Comparison of ENCODE assay signal across 15 cellular contexts in genomic region chr2:158391876-158392275, GRCh38.
DNase-seq lines count a peak whose midpoint lies in the region; ATAC-seq and TF ChIP-seq lines count a peak whose summit lies in the region.
"Had no signal": no experiment of that assay in that cellular context is flagged by ENCODE, and none has a peak within 500 bp of the region (broad histone marks: within the 10 kb centered on the region; RNA-seq: fewer than 3 reads in every experiment).

No MANE protein-coding gene starts in this region.

- no peak for DNase-seq in CD8-positive, alpha-beta T cell
- DNase-seq in GM10266 (ENCODE audit: extremely low spot score), result peak; percentile 7
- DNase-seq in SW 1271 (lab: John Stamatoyannopoulos, UW), result peak; percentile 19 to 20
- DNase-seq in iris pigment epithelial cell (ENCODE audit: low read depth), result peak; percentile 69
- DNase-seq: activated B cell treated with CpG ODN at 0.5 μM for 24 hours, DND-41, hypothalamus, mesendoderm, right cardiac atrium, SJCRH30 had no signal

- no peaks in the 10 kb centered on the region for H3K4me1 ChIP-seq in CD8-positive, alpha-beta T cell (ENCODE audit: insufficient read depth, low read length)
- H3K4me1 ChIP-seq: SJCRH30 had no signal

- intact Hi-C loops in CD8-positive, alpha-beta T cell (cut with DNase I, micrococcal nuclease), result no loop called here

- peak overlapping the region; percentile 14 for H3K27ac Mint-ChIP-seq in CD8-positive, alpha-beta T cell
- H3K27ac Mint-ChIP-seq in stimulated activated memory B cell treated with anti-CD40 and anti-IgM and Interleukin-4, amounts not matched to agents 10 μg/mL and 1 μg/mL and 100 μg/mL, for 72 hours, result no peak overlapping the region
- H3K27ac Mint-ChIP-seq: activated B cell treated with CpG ODN at 0.5 μM for 24 hours, GM23338, type B pancreatic cell had no signal

- POLR2A ChIA-PET in CD8-positive, alpha-beta T cell (lab: Charles Lee), result no interaction called here

- peak; percentile 61 for ATAC-seq in CD8-positive, alpha-beta T cell
- no peak for ATAC-seq in stimulated activated memory B cell treated with anti-CD40 and anti-IgM and Interleukin-4, amounts not matched to agents 10 μg/mL and 1 μg/mL and 100 μg/mL, for 72 hours
- ATAC-seq in HG03439 (IDR thresholded peaks at IDR 0.05; ENCODE audit: unreplicated experiment), result no peak
- no peak for ATAC-seq in HG03097 (IDR thresholded peaks at IDR 0.05; ENCODE audit: low FRiP score, unreplicated experiment)
- ATAC-seq: GM23338, right cardiac atrium had no signal

- H3K4me3 ChIP-seq in CD8-positive, alpha-beta T cell (ENCODE audit: low read depth, low read length), result no peak overlapping the region
- H3K4me3 ChIP-seq: GM23338, SJCRH30 had no signal

- H3K27ac ChIP-seq in CD8-positive, alpha-beta T cell (ENCODE audit: low read depth, low read length), result no peak overlapping the region
- H3K27ac ChIP-seq: SJCRH30 had no signal

- no peak for TF ChIP-seq CTCF in CD8-positive, alpha-beta T cell (IDR thresholded peaks at IDR 0.05)
- TF ChIP-seq CTCF in GM10266 (IDR thresholded peaks at IDR 0.05; ENCODE audit: control insufficient read depth, insufficient read depth, low read depth, missing control alignments), result no peak

- CTCF ChIA-PET in CD8-positive, alpha-beta T cell (lab: Charles Lee), result no interaction called here

- no peaks in the 10 kb centered on the region for H3K36me3 ChIP-seq in CD8-positive, alpha-beta T cell (ENCODE audit: insufficient read depth, low read length)
- H3K36me3 ChIP-seq: SJCRH30 had no signal

- peaks cover 6% of the 10 kb centered on the region for H3K4me1 Mint-ChIP-seq in CD8-positive, alpha-beta T cell (ENCODE audit: low read depth)
- no peaks in the 10 kb centered on the region for H3K4me1 Mint-ChIP-seq in stimulated activated memory B cell treated with anti-CD40 and anti-IgM and Interleukin-4, amounts not matched to agents 10 μg/mL and 1 μg/mL and 100 μg/mL, for 72 hours
- H3K4me1 Mint-ChIP-seq: activated B cell treated with CpG ODN at 0.5 μM for 24 hours had no signal

- H3K27me3 Mint-ChIP-seq in CD8-positive, alpha-beta T cell (ENCODE audit: low read depth), result peaks cover 10% of the 10 kb centered on the region
- H3K27me3 Mint-ChIP-seq in stimulated activated memory B cell treated with anti-CD40 and anti-IgM and Interleukin-4, amounts not matched to agents 10 μg/mL and 1 μg/mL and 100 μg/mL, for 72 hours, result peaks cover 14% of the 10 kb centered on the region
- H3K27me3 Mint-ChIP-seq: type B pancreatic cell had no signal

- no peaks in the 10 kb centered on the region for H3K27me3 ChIP-seq in CD8-positive, alpha-beta T cell (ENCODE audit: insufficient read depth, low read length)
- H3K27me3 ChIP-seq: SJCRH30 had no signal

- no peak overlapping the region for H3K4me3 Mint-ChIP-seq in CD8-positive, alpha-beta T cell
- no peak overlapping the region for H3K4me3 Mint-ChIP-seq in stimulated activated memory B cell treated with anti-CD40 and anti-IgM and Interleukin-4, amounts not matched to agents 10 μg/mL and 1 μg/mL and 100 μg/mL, for 72 hours
- H3K4me3 Mint-ChIP-seq: activated B cell treated with CpG ODN at 0.5 μM for 24 hours, GM23338, type B pancreatic cell had no signal

- no peaks in the 10 kb centered on the region for H3K9me3 Mint-ChIP-seq in CD8-positive, alpha-beta T cell
- no peaks in the 10 kb centered on the region for H3K9me3 Mint-ChIP-seq in stimulated activated memory B cell treated with anti-CD40 and anti-IgM and Interleukin-4, amounts not matched to agents 10 μg/mL and 1 μg/mL and 100 μg/mL, for 72 hours
- H3K9me3 Mint-ChIP-seq: activated B cell treated with CpG ODN at 0.5 μM for 24 hours, GM23338, type B pancreatic cell had no signal

- H3K36me3 Mint-ChIP-seq in CD8-positive, alpha-beta T cell, result no peaks in the 10 kb centered on the region
- H3K36me3 Mint-ChIP-seq in stimulated activated memory B cell treated with anti-CD40 and anti-IgM and Interleukin-4, amounts not matched to agents 10 μg/mL and 1 μg/mL and 100 μg/mL, for 72 hours, result no peaks in the 10 kb centered on the region
- H3K36me3 Mint-ChIP-seq: type B pancreatic cell had no signal

- no peaks in the 10 kb centered on the region for H3K9me3 ChIP-seq in CD8-positive, alpha-beta T cell (ENCODE audit: low read length)
- H3K9me3 ChIP-seq: SJCRH30 had no signal

Comparison
In these comparisons a context has a peak if more than half of its experiments do, and no peak if none do; other contexts are left out.
1. DNase-seq: peak in GM10266 (single experiment), SW 1271 (2 of 2) and iris pigment epithelial cell (single experiment); none in CD8-positive, alpha-beta T cell (0 of 7).